39 cellular contexts compared by ENCODE assay signal in the genomic region with DNA sequence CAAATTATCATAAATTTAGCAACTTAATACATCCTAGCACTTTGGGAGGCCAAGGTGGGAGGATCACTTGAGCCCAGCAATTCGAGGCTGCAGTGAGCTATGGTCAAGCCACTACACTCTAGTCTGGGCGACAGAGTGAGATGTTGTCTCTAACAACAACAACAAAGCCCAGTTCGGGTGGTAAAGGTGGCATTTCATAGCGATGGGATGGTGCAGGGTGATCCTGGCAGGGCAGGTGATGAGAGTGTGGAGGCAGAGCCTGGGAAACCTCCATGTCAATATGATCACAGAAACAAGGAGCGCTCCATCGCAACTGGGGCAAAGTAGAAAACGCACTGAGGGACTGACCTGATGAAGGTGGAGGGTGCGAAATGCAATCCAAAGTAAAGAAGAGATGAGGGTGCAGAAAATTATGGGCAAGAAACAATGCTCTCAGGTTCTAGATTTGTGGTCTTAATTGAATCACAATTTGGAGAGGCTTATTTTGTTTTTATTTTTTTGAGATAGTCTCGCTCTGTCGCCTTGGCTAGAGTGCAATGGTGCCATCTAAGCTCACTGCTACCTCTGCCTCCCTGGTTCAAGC. TPM values are rescaled to one million over a fixed set of nuclear protein-coding genes. Genes with fewer than 3 reads are reported as not detected.
"Had no signal": no experiment of that assay in that cellular context is flagged by ENCODE, and none has a peak within 500 bp of the region (broad histone marks: within the 10 kb centered on the region; RNA-seq: fewer than 3 reads in every experiment).

No MANE protein-coding gene starts in this region.

- DNase-seq: activated effector memory CD4-positive, alpha-beta T cell treated with Interleukin-2 at 50 U/mL for 16 hours; activated gamma-delta T cell; activated gamma-delta T cell treated with Interleukin-2 at 50 U/mL for 16 hours; activated naive CD4-positive, alpha-beta T cell; activated naive CD4-positive, alpha-beta T cell treated with anti-CD3 and anti-CD28 coated beads for 36 hours; activated naive CD4-positive, alpha-beta T cell treated with anti-CD3 and anti-CD28 coated beads, Interleukin-2, amount 10 ng/mL, durations not matched to agents 7 days and 5 days; activated naive CD4-positive, alpha-beta T cell treated with anti-CD3 and anti-CD28 coated beads, Interleukin-2, amount 50 U/mL, for 16 hours; activated naive CD4-positive, alpha-beta T cell treated with Interleukin-2 at 50 U/mL for 16 hours; activated naive CD8-positive, alpha-beta T cell treated with anti-CD3 and anti-CD28 coated beads for 36 hours; activated naive CD8-positive, alpha-beta T cell treated with anti-CD3 and anti-CD28 coated beads, Interleukin-2, amount 10 ng/mL, durations not matched to agents 7 days and 5 days; activated T-cell treated with anti-CD3 and anti-CD28 coated beads for 4 hours; activated T-cell treated with anti-CD3 and anti-CD28 coated beads, Interleukin-2, amount 50 U/mL, for 1 hour; activated T-cell treated with anti-CD3 and anti-CD28 coated beads, Interleukin-2, amount 50 U/mL, for 24 hours; activated T-cell treated with anti-CD3 and anti-CD28 coated beads, Interleukin-2, amount 50 U/mL, for 4 hours; activated T-cell treated with anti-CD3 and anti-CD28 coated beads, Interleukin-2, amount 50 U/mL, for 48 hours; activated T-cell treated with anti-CD3 and anti-CD28 coated beads, Interleukin-2, amount 50 U/mL, for 72 hours; adrenal gland; amniotic stem cell; amygdala; anterior cingulate cortex; aorta; body of pancreas; brain microvascular endothelial cell; caudate nucleus; central memory CD4-positive, alpha-beta T cell; cerebellar nuclear complex had no signal

- H3K27ac Mint-ChIP-seq: activated naive CD4-positive, alpha-beta T cell treated with anti-CD3 and anti-CD28 coated beads for 36 hours; activated naive CD4-positive, alpha-beta T cell treated with anti-CD3 and anti-CD28 coated beads, Interleukin-2, amount 10 ng/mL, durations not matched to agents 7 days and 5 days; activated naive CD4-positive, alpha-beta T cell treated with anti-CD3 and anti-CD28 coated beads, Interleukin-2, amount 50 U/mL, for 24 hours; activated naive CD4-positive, alpha-beta T cell treated with anti-CD3 and anti-CD28 coated beads, Interleukin-2, amount 50 U/mL, for 72 hours; activated naive CD8-positive, alpha-beta T cell; activated naive CD8-positive, alpha-beta T cell treated with anti-CD3 and anti-CD28 coated beads for 36 hours; activated naive CD8-positive, alpha-beta T cell treated with anti-CD3 and anti-CD28 coated beads, Interleukin-2, amount 10 ng/mL, durations not matched to agents 7 days and 5 days; activated T-cell treated with anti-CD3 and anti-CD28 coated beads, Interleukin-2, amount 50 U/mL, for 24 hours; activated T-cell treated with anti-CD3 and anti-CD28 coated beads, Interleukin-2, amount 50 U/mL, for 72 hours; activated T-helper 1 cell treated with anti-CD3 and anti-CD28 coated beads, Interleukin-12 subunit alpha, Interleukin-12 subunit beta, Interleukin-2, Interleukin-4 antibody, amounts not matched to agents 30 ng/mL and 10 ng/mL and 1 ng/mL, durations not matched to agents 14 hours and 24 hours and 36 hours; activated T-helper 17 cell treated with anti-CD3 and anti-CD28 coated beads, Interleukin-2, amount 50 U/mL, for 72 hours; activated T-helper 2 cell treated with anti-CD3 and anti-CD28 coated beads, Interferon-gamma antibody, Interleukin-2, Interleukin-4, amounts not matched to agents 10 μg/mL and 5 μg/mL and 100 μg/mL, durations not matched to agents 14 hours and 24 hours and 36 hours; brain had no signal

- H3K27ac ChIP-seq: adrenal gland, ascending aorta, body of pancreas, brain microvascular endothelial cell, breast epithelium, cardiac muscle cell had no signal

- H3K27me3 Mint-ChIP-seq: activated naive CD4-positive, alpha-beta T cell treated with anti-CD3 and anti-CD28 coated beads, Interleukin-2, amount 50 U/mL, for 24 hours; activated naive CD8-positive, alpha-beta T cell; activated naive CD8-positive, alpha-beta T cell treated with anti-CD3 and anti-CD28 coated beads for 36 hours; activated T-cell treated with anti-CD3 and anti-CD28 coated beads, Interleukin-2, amount 50 U/mL, for 24 hours; activated T-helper 17 cell treated with anti-CD3 and anti-CD28 coated beads, Interleukin-2, amount 50 U/mL, for 72 hours had no signal

- H3K9me3 Mint-ChIP-seq: activated naive CD4-positive, alpha-beta T cell treated with anti-CD3 and anti-CD28 coated beads, Interleukin-2, amount 10 ng/mL, durations not matched to agents 7 days and 5 days; activated naive CD4-positive, alpha-beta T cell treated with anti-CD3 and anti-CD28 coated beads, Interleukin-2, amount 50 U/mL, for 24 hours; activated naive CD4-positive, alpha-beta T cell treated with anti-CD3 and anti-CD28 coated beads, Interleukin-2, amount 50 U/mL, for 72 hours; activated naive CD8-positive, alpha-beta T cell treated with anti-CD3 and anti-CD28 coated beads for 36 hours; activated T-cell treated with anti-CD3 and anti-CD28 coated beads, Interleukin-2, amount 50 U/mL, for 24 hours; activated T-cell treated with anti-CD3 and anti-CD28 coated beads, Interleukin-2, amount 50 U/mL, for 4 hours; activated T-helper 1 cell treated with anti-CD3 and anti-CD28 coated beads, Interleukin-12 subunit alpha, Interleukin-12 subunit beta, Interleukin-2, Interleukin-4 antibody, amounts not matched to agents 30 ng/mL and 10 ng/mL and 1 ng/mL, durations not matched to agents 14 hours and 24 hours and 36 hours; activated T-helper 17 cell treated with anti-CD3 and anti-CD28 coated beads, Interleukin-2, amount 50 U/mL, for 72 hours; central memory CD8-positive, alpha-beta T cell had no signal

- H3K36me3 ChIP-seq: adrenal gland, ascending aorta, brain microvascular endothelial cell, breast epithelium, cardiac muscle cell had no signal

- H3K4me1 Mint-ChIP-seq: activated naive CD4-positive, alpha-beta T cell treated with anti-CD3 and anti-CD28 coated beads, Interleukin-2, amount 10 ng/mL, durations not matched to agents 7 days and 5 days; activated naive CD4-positive, alpha-beta T cell treated with anti-CD3 and anti-CD28 coated beads, Interleukin-2, amount 50 U/mL, for 24 hours; activated naive CD8-positive, alpha-beta T cell treated with anti-CD3 and anti-CD28 coated beads for 36 hours; activated naive CD8-positive, alpha-beta T cell treated with anti-CD3 and anti-CD28 coated beads, Interleukin-2, amount 10 ng/mL, durations not matched to agents 7 days and 5 days; activated T-helper 17 cell treated with anti-CD3 and anti-CD28 coated beads, Interleukin-2, amount 50 U/mL, for 72 hours; brain; central memory CD8-positive, alpha-beta T cell had no signal

- H3K4me3 ChIP-seq: adrenal gland, ascending aorta, body of pancreas, breast epithelium, cardiac muscle cell had no signal

- H3K9me3 ChIP-seq: adrenal gland, ascending aorta, body of pancreas had no signal

- ATAC-seq: activated naive CD4-positive, alpha-beta T cell treated with anti-CD3 and anti-CD28 coated beads, Interleukin-2, amount 50 U/mL, for 72 hours; activated T-cell treated with anti-CD3 and anti-CD28 coated beads, Interleukin-2, amount 50 U/mL, for 4 hours; activated T-cell treated with anti-CD3 and anti-CD28 coated beads, Interleukin-2, amount 50 U/mL, for 72 hours; activated T-helper 17 cell treated with anti-CD3 and anti-CD28 coated beads, Interleukin-2, amount 50 U/mL, for 72 hours; body of pancreas had no signal

- H3K4me3 Mint-ChIP-seq: activated naive CD4-positive, alpha-beta T cell treated with anti-CD3 and anti-CD28 coated beads for 36 hours; activated naive CD4-positive, alpha-beta T cell treated with anti-CD3 and anti-CD28 coated beads, Interleukin-2, amount 10 ng/mL, durations not matched to agents 7 days and 5 days; activated naive CD4-positive, alpha-beta T cell treated with anti-CD3 and anti-CD28 coated beads, Interleukin-2, amount 50 U/mL, for 24 hours; activated naive CD8-positive, alpha-beta T cell; activated naive CD8-positive, alpha-beta T cell treated with anti-CD3 and anti-CD28 coated beads for 36 hours; activated naive CD8-positive, alpha-beta T cell treated with anti-CD3 and anti-CD28 coated beads, Interleukin-2, amount 10 ng/mL, durations not matched to agents 7 days and 5 days; activated T-cell treated with anti-CD3 and anti-CD28 coated beads, Interleukin-2, amount 50 U/mL, for 24 hours; activated T-cell treated with anti-CD3 and anti-CD28 coated beads, Interleukin-2, amount 50 U/mL, for 4 hours; activated T-cell treated with anti-CD3 and anti-CD28 coated beads, Interleukin-2, amount 50 U/mL, for 72 hours; activated T-helper 1 cell treated with anti-CD3 and anti-CD28 coated beads, Interleukin-12 subunit alpha, Interleukin-12 subunit beta, Interleukin-2, Interleukin-4 antibody, amounts not matched to agents 30 ng/mL and 10 ng/mL and 1 ng/mL, durations not matched to agents 14 hours and 24 hours and 36 hours; activated T-helper 17 cell treated with anti-CD3 and anti-CD28 coated beads, Interleukin-2, amount 50 U/mL, for 72 hours; brain; central memory CD8-positive, alpha-beta T cell had no signal

- FAIRE-seq: bronchial epithelial cell had no signal

- H3K27me3 ChIP-seq: adrenal gland, ascending aorta, body of pancreas, brain microvascular endothelial cell, breast epithelium, cardiac muscle cell had no signal

- H3K4me1 ChIP-seq: adrenal gland, ascending aorta, body of pancreas, breast epithelium had no signal

- H3K36me3 Mint-ChIP-seq: activated naive CD4-positive, alpha-beta T cell treated with anti-CD3 and anti-CD28 coated beads, Interleukin-2, amount 10 ng/mL, durations not matched to agents 7 days and 5 days; activated naive CD4-positive, alpha-beta T cell treated with anti-CD3 and anti-CD28 coated beads, Interleukin-2, amount 50 U/mL, for 24 hours; activated naive CD4-positive, alpha-beta T cell treated with anti-CD3 and anti-CD28 coated beads, Interleukin-2, amount 50 U/mL, for 72 hours; activated naive CD8-positive, alpha-beta T cell treated with anti-CD3 and anti-CD28 coated beads for 36 hours; activated naive CD8-positive, alpha-beta T cell treated with anti-CD3 and anti-CD28 coated beads, Interleukin-2, amount 10 ng/mL, durations not matched to agents 7 days and 5 days; brain had no signal

RNA-seq across cellular contexts. Expression of gene CLDN5, which starts 32.8 kb away (rescaled TPM):
- total RNA-seq: activated naive CD4-positive, alpha-beta T cell treated with anti-CD3 and anti-CD28 coated beads, Interleukin-2, amount 50 U/mL, for 72 hours; activated naive CD8-positive, alpha-beta T cell treated with anti-CD3 and anti-CD28 coated beads for 36 hours; activated naive CD8-positive, alpha-beta T cell treated with anti-CD3 and anti-CD28 coated beads, Interleukin-2, amount 10 ng/mL, durations not matched to agents 7 days and 5 days; chondrocyte had no signal
